ENCODE assay signal across 19 cellular contexts in genomic region chr22:24160546-24160945, GRCh38. TPM values are rescaled to one million over a fixed set of nuclear protein-coding genes. Genes with fewer than 3 reads are reported as not detected.
A peak's percentile ranks its signal among the peaks of the same experiment; 100 is the strongest.
DNase-seq lines count a peak whose midpoint lies in the region; ATAC-seq and TF ChIP-seq lines count a peak whose summit lies in the region.
"Had no signal": no experiment of that assay in that cellular context is flagged by ENCODE, and none has a peak within 500 bp of the region (broad histone marks: within the 10 kb centered on the region; RNA-seq: fewer than 3 reads in every experiment).

No MANE protein-coding gene starts in this region.

- H2BK5ac ChIP-seq in neuronal stem cell (ENCODE audit: low read length) = no peak overlapping the region

- ATAC-seq in effector memory CD8-positive, alpha-beta T cell (replicated peaks) = no peak
- ATAC-seq in GM18505 (IDR thresholded peaks at IDR 0.05; ENCODE audit: unreplicated experiment) = no peak
- no peak for ATAC-seq in HG03565 (IDR thresholded peaks at IDR 0.05; ENCODE audit: unreplicated experiment)
- ATAC-seq: left lung, pancreas, upper lobe of right lung had no signal

- no peak overlapping the region for H3K4me3 ChIP-seq in CD8-positive, alpha-beta memory T cell (ENCODE audit: low read length)
- H3K4me3 ChIP-seq in neuronal stem cell (ENCODE audit: low read length in 2 of 2) = no peak overlapping the region
- H3K4me3 ChIP-seq: BLaER1, left lung, pancreas, upper lobe of right lung had no signal

- H3K27ac ChIP-seq in CD8-positive, alpha-beta memory T cell (ENCODE audit: low read depth, low read length) = no peak overlapping the region
- no peak overlapping the region for H3K27ac ChIP-seq in neuronal stem cell (replicated peaks; ENCODE audit: low read length)
- H3K27ac ChIP-seq: BLaER1, pancreas, upper lobe of right lung had no signal

- no peaks in the 10 kb centered on the region for H3K9me3 Mint-ChIP-seq in T-helper 2 cell treated with Interferon-gamma antibody and Interleukin-4, amounts not matched to agents 5 μg/mL and 100 μg/mL, for 36 hours
- H3K9me3 Mint-ChIP-seq in CD8-positive, alpha-beta memory T cell = no peaks in the 10 kb centered on the region
- H3K9me3 Mint-ChIP-seq in effector memory CD8-positive, alpha-beta T cell = no peaks in the 10 kb centered on the region
- no peaks in the 10 kb centered on the region for H3K9me3 Mint-ChIP-seq in mesothelial cell of epicardium
- H3K9me3 Mint-ChIP-seq: activated B cell treated with CpG ODN at 0.5 μM for 24 hours; IgD-negative memory B cell; stimulated activated naive CD8-positive, alpha-beta T cell treated with anti-CD3 and anti-CD28 coated beads, Interleukin-15, Interleukin-2, amounts not matched to agents 100 ng/mL and 50 ng/mL, for 24 hours had no signal

- H3K4me1 Mint-ChIP-seq in T-helper 2 cell treated with Interferon-gamma antibody and Interleukin-4, amounts not matched to agents 5 μg/mL and 100 μg/mL, for 36 hours (ENCODE audit: low read depth) = peaks cover 22% of the 10 kb centered on the region
- peaks cover 44 to 72% (median 49%) of the 10 kb centered on the region in 3 donors for H3K4me1 Mint-ChIP-seq in CD8-positive, alpha-beta memory T cell
- peaks cover 43 to 54% of the 10 kb centered on the region in 2 donors for H3K4me1 Mint-ChIP-seq in effector memory CD8-positive, alpha-beta T cell (ENCODE audit: low read depth in 2 of 2)
- H3K4me1 Mint-ChIP-seq in mesothelial cell of epicardium = peaks cover 13% of the 10 kb centered on the region

- no peak overlapping the region for H2BK120ac ChIP-seq in neuronal stem cell (ENCODE audit: low read depth, low read length)

- CTCF ChIA-PET in CD8-positive, alpha-beta memory T cell (lab: Charles Lee) = interaction anchor here (1.1 kb wide), 1 partner anchor 13 kb away, joined by 3 read pairs; no protein-coding TSS in a partner anchor

- no peak overlapping the region for H4K91ac ChIP-seq in neuronal stem cell (ENCODE audit: low read depth, low read length, poor library complexity)

- H3K18ac ChIP-seq in neuronal stem cell (ENCODE audit: low read length) = no peak overlapping the region

- no CpG with 5 or more reads among the region's 6 CpGs for WGBS in neuronal stem cell (ENCODE audit: extremely low coverage in 2 of 2, insufficient read length in 2 of 2, insufficient replicate concordance in 1 of 2), 2 donors

- no peak overlapping the region for H3K4me2 ChIP-seq in neuronal stem cell (ENCODE audit: insufficient read depth, low read length, poor library complexity, severe bottlenecking)

- TF ChIP-seq CTCF in mesothelial cell of epicardium (IDR thresholded peaks at IDR 0.05; ENCODE audit: unreplicated experiment) = no peak

- peak overlapping the region; percentile 26 for H3K27ac Mint-ChIP-seq in T-helper 2 cell treated with Interferon-gamma antibody and Interleukin-4, amounts not matched to agents 5 μg/mL and 100 μg/mL, for 36 hours
- H3K27ac Mint-ChIP-seq in CD8-positive, alpha-beta memory T cell = peak overlapping the region; percentile 39 to 97 (median 82)
- peak overlapping the region; percentile 77 to 83 for H3K27ac Mint-ChIP-seq in effector memory CD8-positive, alpha-beta T cell
- no peak overlapping the region for H3K27ac Mint-ChIP-seq in mesothelial cell of epicardium
- H3K27ac Mint-ChIP-seq: stimulated activated naive CD8-positive, alpha-beta T cell treated with anti-CD3 and anti-CD28 coated beads, Interleukin-15, Interleukin-2, amounts not matched to agents 100 ng/mL and 50 ng/mL, for 24 hours had no signal

- H4K8ac ChIP-seq in neuronal stem cell (ENCODE audit: low read depth, low read length) = no peak overlapping the region

- POLR2A ChIA-PET in CD8-positive, alpha-beta memory T cell (lab: Charles Lee) = interaction anchor here (0.5 to 1.5 kb wide), 2 partner anchors 15 to 28 kb away, joined by 3 read pairs; no protein-coding TSS in a partner anchor

- no peak for TF ChIP-seq POLR2A in GM18505 (IDR thresholded peaks at IDR 0.05; ENCODE audit: borderline replicate concordance, extremely low read depth, insufficient read depth, insufficient read length)

- no peak overlapping the region for H3K4ac ChIP-seq in neuronal stem cell (ENCODE audit: low read length)

- H2BK15ac ChIP-seq in neuronal stem cell (ENCODE audit: low read length) = no peak overlapping the region

- no peak overlapping the region for H3K23ac ChIP-seq in neuronal stem cell (ENCODE audit: low read depth, low read length, poor library complexity)

- no peak overlapping the region for H2AK5ac ChIP-seq in neuronal stem cell (ENCODE audit: low read depth, low read length)

- no peak overlapping the region for H2AFZ ChIP-seq in neuronal stem cell (ENCODE audit: low read length)

- no peaks in the 10 kb centered on the region for H3K27me3 ChIP-seq in CD8-positive, alpha-beta memory T cell (ENCODE audit: insufficient read depth, low read length, poor library complexity, severe bottlenecking)
- peaks cover 0 to 8% (median 0%) of the 10 kb centered on the region in 3 experiments for H3K27me3 ChIP-seq in neuronal stem cell (ENCODE audit: control insufficient read depth in 3 of 3, insufficient read depth in 3 of 3, low read depth in 1 of 3, low read length in 3 of 3)
- H3K27me3 ChIP-seq: BLaER1, left lung, pancreas, upper lobe of right lung had no signal

- no peaks in the 10 kb centered on the region for H3K27me3 Mint-ChIP-seq in T-helper 2 cell treated with Interferon-gamma antibody and Interleukin-4, amounts not matched to agents 5 μg/mL and 100 μg/mL, for 36 hours (ENCODE audit: low read depth)
- H3K27me3 Mint-ChIP-seq in CD8-positive, alpha-beta memory T cell = peaks cover 0 to 2% of the 10 kb centered on the region in 2 donors
- no peaks in the 10 kb centered on the region for H3K27me3 Mint-ChIP-seq in effector memory CD8-positive, alpha-beta T cell
- H3K27me3 Mint-ChIP-seq in mesothelial cell of epicardium (ENCODE audit: low read depth) = peaks cover 6% of the 10 kb centered on the region
- H3K27me3 Mint-ChIP-seq: activated B cell treated with CpG ODN at 0.5 μM for 24 hours; IgD-negative memory B cell; stimulated activated naive CD8-positive, alpha-beta T cell treated with anti-CD3 and anti-CD28 coated beads, Interleukin-15, Interleukin-2, amounts not matched to agents 100 ng/mL and 50 ng/mL, for 24 hours had no signal

- H3K9ac ChIP-seq in neuronal stem cell (ENCODE audit: low read depth, low read length, poor library complexity) = peak overlapping the region; percentile 7
- H3K9ac ChIP-seq: BLaER1 had no signal

- DNase-seq in T-helper 2 cell treated with Interferon-gamma antibody and Interleukin-4, amounts not matched to agents 5 μg/mL and 100 μg/mL, for 36 hours (ENCODE audit: low spot score) = no peak
- no peak for DNase-seq in T-helper 2 cell
- no peak for DNase-seq in CD8-positive, alpha-beta memory T cell
- no peak for DNase-seq in effector memory CD8-positive, alpha-beta T cell
- DNase-seq in neuronal stem cell (ENCODE audit: low spot score) = no peak
- no peak for DNase-seq in mesothelial cell of epicardium (ENCODE audit: low spot score in 2 of 2, unreplicated experiment in 2 of 2)
- DNase-seq: activated B cell treated with CpG ODN at 0.5 μM for 24 hours, activated gamma-delta T cell, anterior cingulate cortex, DMS53, left lung, pancreas, T-helper 9 cell, upper lobe of right lung had no signal

- H3K36me3 ChIP-seq in CD8-positive, alpha-beta memory T cell (ENCODE audit: insufficient read depth, low read length) = peaks cover 29% of the 10 kb centered on the region
- H3K36me3 ChIP-seq in neuronal stem cell (replicated peaks in 1 of 2; ENCODE audit: control insufficient read depth in 2 of 2, insufficient read depth in 2 of 2, low read length in 2 of 2) = peaks cover 6 to 32% of the 10 kb centered on the region in 2 donors
- H3K36me3 ChIP-seq: pancreas had no signal

- H3K14ac ChIP-seq in neuronal stem cell (ENCODE audit: low read length) = no peak overlapping the region

- H3K4me3 Mint-ChIP-seq in T-helper 2 cell treated with Interferon-gamma antibody and Interleukin-4, amounts not matched to agents 5 μg/mL and 100 μg/mL, for 36 hours = no peak overlapping the region
- peak overlapping the region in 1 of 7 donors; percentile 5 for H3K4me3 Mint-ChIP-seq in CD8-positive, alpha-beta memory T cell
- H3K4me3 Mint-ChIP-seq in effector memory CD8-positive, alpha-beta T cell = no peak overlapping the region
- H3K4me3 Mint-ChIP-seq in mesothelial cell of epicardium = no peak overlapping the region
- H3K4me3 Mint-ChIP-seq: activated B cell treated with CpG ODN at 0.5 μM for 24 hours; stimulated activated naive CD8-positive, alpha-beta T cell treated with anti-CD3 and anti-CD28 coated beads, Interleukin-15, Interleukin-2, amounts not matched to agents 100 ng/mL and 50 ng/mL, for 24 hours had no signal

- peaks cover 38% of the 10 kb centered on the region for H3K4me1 ChIP-seq in CD8-positive, alpha-beta memory T cell (ENCODE audit: insufficient read depth, low read length)
- peaks cover 10 to 11% of the 10 kb centered on the region in 2 donors for H3K4me1 ChIP-seq in neuronal stem cell (ENCODE audit: control insufficient read depth in 2 of 2, insufficient read depth in 1 of 2, low read depth in 1 of 2, low read length in 2 of 2)

- no peak overlapping the region for H2BK12ac ChIP-seq in neuronal stem cell (ENCODE audit: low read length)

- H3K36me3 Mint-ChIP-seq in T-helper 2 cell treated with Interferon-gamma antibody and Interleukin-4, amounts not matched to agents 5 μg/mL and 100 μg/mL, for 36 hours (ENCODE audit: low read depth) = peaks cover 14% of the 10 kb centered on the region
- H3K36me3 Mint-ChIP-seq in CD8-positive, alpha-beta memory T cell = peaks cover 0 to 69% (median 5%) of the 10 kb centered on the region in 3 donors
- peaks cover 49% of the 10 kb centered on the region for H3K36me3 Mint-ChIP-seq in effector memory CD8-positive, alpha-beta T cell (ENCODE audit: insufficient read depth)
- no peaks in the 10 kb centered on the region for H3K36me3 Mint-ChIP-seq in mesothelial cell of epicardium
- H3K36me3 Mint-ChIP-seq: IgD-negative memory B cell had no signal

- H3K9me3 ChIP-seq in CD8-positive, alpha-beta memory T cell (ENCODE audit: low read length) = no peaks in the 10 kb centered on the region
- no peaks in the 10 kb centered on the region for H3K9me3 ChIP-seq in neuronal stem cell (replicated peaks in 1 of 2; ENCODE audit: control insufficient read depth in 2 of 2, insufficient read depth in 1 of 2, low read depth in 1 of 2, low read length in 2 of 2)
- H3K9me3 ChIP-seq: BLaER1, left lung, pancreas, upper lobe of right lung had no signal

- H3K79me1 ChIP-seq in neuronal stem cell (ENCODE audit: low read depth, low read length) = peaks cover under 1% of the 10 kb centered on the region

RNA-seq across cellular contexts. Expression of gene SUSD2, which starts 20.7 kb away (rescaled TPM):
- under 1 TPM; 0.31 to 0.48 TPM for total RNA-seq in CD8-positive, alpha-beta memory T cell
- polyA plus RNA-seq in CD8-positive, alpha-beta memory T cell = not detected
- polyA plus RNA-seq in neuronal stem cell (2013, experiment 1 of 2) = 0.25 TPM
- 0.18 TPM for polyA plus RNA-seq in neuronal stem cell (2013, experiment 2 of 2)
- total RNA-seq in mesothelial cell of epicardium = 0.91 to 1.4 TPM (median 1.2 TPM) in 3 replicates
- polyA plus RNA-seq: IgD-negative memory B cell had no signal
